ENCODE assay signal across 8 cellular contexts in genomic region chr3:170811928-170812591, GRCh38. TPM values are rescaled to one million over a fixed set of nuclear protein-coding genes. Genes with fewer than 3 reads are reported as not detected.
A peak's percentile ranks its signal among the peaks of the same experiment; 100 is the strongest.
DNase-seq lines count a peak whose midpoint lies in the region; ATAC-seq and TF ChIP-seq lines count a peak whose summit lies in the region.

No MANE protein-coding gene starts in this region.

- H3K4me3 ChIP-seq in Karpas-422 (ENCODE audit: low read length) (no peak overlapping the region), PC-9 (no peak overlapping the region)

- H3K4me1 ChIP-seq in Karpas-422 (ENCODE audit: low read length), result peaks cover 3% of the 10 kb centered on the region; the same call in 1 of the 2 replicates
- H3K4me1 ChIP-seq in PC-9 (replicated peaks; ENCODE audit: insufficient read depth), result peaks cover 55% of the 10 kb centered on the region

- H2AFZ ChIP-seq in Karpas-422 (ENCODE audit: low read length) (no peak overlapping the region), PC-9 (no peak overlapping the region)

- H3K4me1 Mint-ChIP-seq in neural crest cell, result peaks cover 6% of the 10 kb centered on the region

- no peaks in the 10 kb centered on the region for H3K9me2 ChIP-seq in Karpas-422 (replicated peaks; ENCODE audit: insufficient read depth, low read length)
- H3K9me2 ChIP-seq in PC-9 (ENCODE audit: insufficient read depth), result no peaks in the 10 kb centered on the region

- ATAC-seq in GM21515 (IDR thresholded peaks at IDR 0.05; ENCODE audit: unreplicated experiment), result peak; percentile 75

- intact Hi-C loops in PC-9 (cut with micrococcal nuclease; ENCODE audit: unreplicated experiment), result loop anchor here (1.0 kb wide), 2 partner anchors 502 to 623 kb away; no protein-coding TSS in a partner anchor

- no TSS peak for BruUV-seq in PC-9 (replicated peaks; lab: Mats Ljungman, UMichigan)

- no peaks in the 10 kb centered on the region for H3K79me2 ChIP-seq in Karpas-422 (ENCODE audit: low read length)
- no peaks in the 10 kb centered on the region for H3K79me2 ChIP-seq in PC-9 (ENCODE audit: low read depth)

- peaks cover 27% of the 10 kb centered on the region for H3F3A ChIP-seq in PC-9 (ENCODE audit: insufficient read depth, low read depth)

- H3K4me2 ChIP-seq in Karpas-422 (ENCODE audit: low read depth, low read length, poor library complexity, severe bottlenecking) (no peak overlapping the region), PC-9 (peak overlapping the region; percentile 3; the same call in 1 of the 2 replicates)

- H4K20me1 ChIP-seq in Karpas-422 (ENCODE audit: insufficient read depth, low read depth, low read length) (no peaks in the 10 kb centered on the region), PC-9 (ENCODE audit: insufficient read depth) (no peaks in the 10 kb centered on the region)

- H3K9me3 ChIP-seq in Karpas-422 (ENCODE audit: low read length), result no peaks in the 10 kb centered on the region
- no peaks in the 10 kb centered on the region for H3K9me3 ChIP-seq in PC-9 (ENCODE audit: insufficient read depth, low read depth)

- H3K4me3 Mint-ChIP-seq in neural crest cell, result no peak overlapping the region

- peaks cover 46% of the 10 kb centered on the region for H3K27me3 Mint-ChIP-seq in neural crest cell (ENCODE audit: low read depth)

- TF ChIP-seq CTCF in PC-9 (conservative IDR thresholded peaks at IDR 0.05), result peak; percentile 100
- TF ChIP-seq CTCF in neural crest cell (conservative IDR thresholded peaks at IDR 0.05), result peak; percentile 96

- H3K36me3 Mint-ChIP-seq in neural crest cell (ENCODE audit: low read depth), result no peaks in the 10 kb centered on the region

- H3K9me3 Mint-ChIP-seq in neural crest cell, result no peaks in the 10 kb centered on the region

- DNase-seq in COLO829 (ENCODE audit: low spot score) (peak; percentile 93), Karpas-422 (peak; percentile 92), PC-9 (peak; percentile 78 to 84), fibroblast of gingiva (ENCODE audit: low read depth) (peak; percentile 80), neural crest cell (ENCODE audit: low read depth, low spot score) (peak; percentile 76), stromal cell of bone marrow (ENCODE audit: low read depth) (peak; percentile 76)
- DNase-seq in activated T-cell treated with anti-CD3 and anti-CD28 coated beads, Interleukin-2, amount 50 U/mL, for 1 hour, result peak; percentile 57

- POLR2A ChIA-PET in PC-9 (lab: Charles Lee; ENCODE audit: unreplicated experiment), result interaction anchor here (0.5 to 1.5 kb wide), 5 partner anchors 36 to 398 kb away, joined by 3 to 8 read pairs (median 6); no protein-coding TSS in a partner anchor

- H3K27me3 ChIP-seq in Karpas-422 (ENCODE audit: low read length) (no peaks in the 10 kb centered on the region), PC-9 (ENCODE audit: insufficient read depth, low read depth) (no peaks in the 10 kb centered on the region)

- H3K27ac ChIP-seq in Karpas-422 (ENCODE audit: low read length) (no peak overlapping the region), PC-9 (no peak overlapping the region)

- no peaks in the 10 kb centered on the region for H3K36me3 ChIP-seq in Karpas-422 (ENCODE audit: insufficient read depth, low read length)
- H3K36me3 ChIP-seq in PC-9 (ENCODE audit: low read depth), result no peaks in the 10 kb centered on the region

- no peak overlapping the region for H3K27ac Mint-ChIP-seq in neural crest cell (ENCODE audit: unreplicated experiment)

- CTCF ChIA-PET in PC-9 (lab: Charles Lee), result interaction anchor here (0.5 to 5.4 kb wide), 21 partner anchors 10 to 1048 kb away, joined by 3 to 97 read pairs (median 4); partner anchors contain the start of gene PHC3

- no peak overlapping the region for H3K9ac ChIP-seq in Karpas-422 (ENCODE audit: low read length)

RNA-seq across cellular contexts. Expression of gene RPL22L1, which starts 57.9 kb away (rescaled TPM):
- 8.4 and 43.1 TPM in 2 replicates for total RNA-seq in Karpas-422 (2014; rRNA removed; shearing (Covaris generic); ENCODE audit: low replicate concordance)
- total RNA-seq in PC-9 (2021), result 57.3 and 60.3 TPM in 2 replicates
- 89.6 and 89.7 TPM in 2 replicates for total RNA-seq in neural crest cell
